ENCODE assay signal across 20 cellular contexts in genomic region chr1:193932979-193933378, GRCh38.
DNase-seq lines count a peak whose midpoint lies in the region; ATAC-seq, FAIRE-seq and TF ChIP-seq lines count a peak whose summit lies in the region.
"Had no signal": no experiment of that assay in that cellular context is flagged by ENCODE, and none has a peak within 500 bp of the region (broad histone marks: within the 10 kb centered on the region; RNA-seq: fewer than 3 reads in every experiment).

No MANE protein-coding gene starts in this region.

- H3K79me2 ChIP-seq in HepG2 (ENCODE audit: insufficient read depth, low read length): no peaks in the 10 kb centered on the region

- BruUV-seq in HepG2 (replicated peaks; lab: Mats Ljungman, UMichigan): no TSS peak

- POLR2A ChIA-PET in HepG2 (lab: Yijun Ruan, JAX): no interaction called here

- 51% methylated on average over 2 of the region's 2 CpGs for WGBS in liver
- 0% methylated on average over 2 of the region's 2 CpGs for WGBS in HepG2 (ENCODE audit: low lambda C conversion rate)
- whole genome bisulfite sequencing in right lobe of liver (ENCODE audit: insufficient coverage, low coverage, low lambda C conversion rate, missing lambda C conversion rate): 23% methylated on average over 2 of the region's 2 CpGs
- WGBS in thyroid gland, 2 donors: 89 to 98% methylated on average over 2 of the region's 2 CpGs

- no peak overlapping the region for H2AFZ ChIP-seq in HepG2 (ENCODE audit: low read length)

- H4K20me1 ChIP-seq in HepG2 (ENCODE audit: insufficient read depth, low read length): no peaks in the 10 kb centered on the region
- H4K20me1 ChIP-seq: BLaER1 treated with 17β-estradiol and CSF1 and Interleukin-3, amounts not matched to agents 10 nM and 100 nM had no signal

- no peak overlapping the region for H3K4me3 ChIP-seq in liver (ENCODE audit: low read depth in 1 of 3, low read length in 3 of 3)
- no peak overlapping the region for H3K4me3 ChIP-seq in HepG2 (replicated peaks in 1 of 3; ENCODE audit: insufficient read depth in 1 of 3, low read depth in 2 of 3, low read length in 3 of 3)
- no peak overlapping the region for H3K4me3 ChIP-seq in right lobe of liver
- H3K4me3 ChIP-seq in thyroid gland (replicated peaks in 1 of 3): no peak overlapping the region
- H3K4me3 ChIP-seq: A549; BLaER1 treated with 17β-estradiol and CSF1 and Interleukin-3, amounts not matched to agents 10 nM and 100 nM had no signal

- DNase-seq in HepG2 (ENCODE audit: low spot score): no peak
- DNase-seq in right lobe of liver: no peak
- DNase-seq in thyroid gland: no peak
- no peak for DNase-seq in ureter (ENCODE audit: low spot score)
- DNase-seq: AML-193; Caco-2; Calu3; CD4-positive, alpha-beta T cell; CD8-positive, alpha-beta T cell; DMS79 treated with DMSO at 0.1 percent for 48 hours; GF-D8 had no signal

- intact Hi-C loops in HepG2 (cut with micrococcal nuclease; ENCODE audit: unreplicated experiment) (no loop called here), right lobe of liver (cut with DNase I) (no loop called here), thyroid gland (cut with DNase I) (no loop called here)

- TF ChIP-seq RAD21 in liver (IDR thresholded peaks at IDR 0.05) (peak; percentile 36 to 38), HepG2 (CRISPR knock-in tag; IDR thresholded peaks at IDR 0.05) (no peak)

- H3K36me3 ChIP-seq in liver (ENCODE audit: control insufficient read depth in 4 of 4, insufficient read depth in 3 of 4, low read depth in 1 of 4, low read length in 3 of 4) (no peaks in the 10 kb centered on the region), HepG2 (replicated peaks in 1 of 2; ENCODE audit: control insufficient read depth in 1 of 2, insufficient read depth in 2 of 2, low read length in 2 of 2) (no peaks in the 10 kb centered on the region), right lobe of liver (no peaks in the 10 kb centered on the region), thyroid gland (no peaks in the 10 kb centered on the region)
- H3K36me3 ChIP-seq: BLaER1 treated with 17β-estradiol and CSF1 and Interleukin-3, amounts not matched to agents 10 nM and 100 nM had no signal

- in situ Hi-C loops in HepG2 (cut with HindIII; ENCODE audit: extremely low pct_ligation_motif_present, low pct_unique_long_range_greater_than_20kb): no loop called here

- TF ChIP-seq POLR2A in HepG2 (IDR thresholded peaks at IDR 0.05; ENCODE audit: insufficient read depth in 1 of 2, low read depth in 2 of 2, low read length in 2 of 2): no peak
- no peak for TF ChIP-seq POLR2A in right lobe of liver (IDR thresholded peaks at IDR 0.05)
- no peak for TF ChIP-seq POLR2A in thyroid gland (IDR thresholded peaks at IDR 0.05)

- no peak for FAIRE-seq in HepG2 (lab: Jason Lieb, UNC)
- FAIRE-seq: A549, D721Med, G401.6, GM12891, GM19239 had no signal

- TF ChIP-seq CTCF in liver (IDR thresholded peaks at IDR 0.05; ENCODE audit: low read depth, low read length, missing input control) (no peak), HepG2 (CRISPR knock-in tag; IDR thresholded peaks at IDR 0.05) (no peak), right lobe of liver (IDR thresholded peaks at IDR 0.05) (no peak), thyroid gland (IDR thresholded peaks at IDR 0.05) (no peak)

- TF ChIP-seq EP300 in HepG2 (IDR thresholded peaks at IDR 0.05; ENCODE audit: low read depth in 2 of 2, low read length in 2 of 2): no peak
- TF ChIP-seq EP300 in HepG2 (CRISPR knock-in tag; IDR thresholded peaks at IDR 0.05; ENCODE audit: borderline replicate concordance): no peak

- ATAC-seq in HepG2: no peak
- peak; percentile 71 to 89 (median 80) for ATAC-seq in right lobe of liver
- ATAC-seq: A549; CD8-positive, alpha-beta T cell had no signal

- H3K9me3 ChIP-seq in liver (ENCODE audit: control insufficient read depth in 4 of 4, low read length in 3 of 4) (peaks cover 0 to 1% (median 0%) of the 10 kb centered on the region in 4 donors), HepG2 (ENCODE audit: low read length) (no peaks in the 10 kb centered on the region; the same call in 1 of the 2 replicates), right lobe of liver (peaks cover 0 to 3% (median 0%) of the 10 kb centered on the region in 4 donors), thyroid gland (no peaks in the 10 kb centered on the region)
- H3K9me3 ChIP-seq: A549 had no signal

- H3K4me1 ChIP-seq in liver (ENCODE audit: control insufficient read depth in 4 of 4, insufficient read depth in 4 of 4, low read length in 3 of 4) (peaks cover 1 to 9% (median 5%) of the 10 kb centered on the region in 4 donors), HepG2 (ENCODE audit: insufficient read depth, low read length) (no peaks in the 10 kb centered on the region), right lobe of liver (peaks cover 0 to 16% (median 7%) of the 10 kb centered on the region in 4 donors), thyroid gland (no peaks in the 10 kb centered on the region)
- H3K4me1 ChIP-seq: A549; BLaER1 treated with 17β-estradiol and CSF1 and Interleukin-3, amounts not matched to agents 10 nM and 100 nM; Caco-2 had no signal

- H3K27me3 ChIP-seq in liver (ENCODE audit: control insufficient read depth in 4 of 4, insufficient read depth in 4 of 4, low read length in 3 of 4): no peaks in the 10 kb centered on the region
- H3K27me3 ChIP-seq in HepG2 (ENCODE audit: control insufficient read depth in 1 of 2, insufficient read depth in 2 of 2, low read length in 2 of 2): no peaks in the 10 kb centered on the region; a peak in 1 of 5 replicates
- no peaks in the 10 kb centered on the region for H3K27me3 ChIP-seq in right lobe of liver
- no peaks in the 10 kb centered on the region for H3K27me3 ChIP-seq in thyroid gland
- H3K27me3 ChIP-seq: BLaER1 treated with 17β-estradiol and CSF1 and Interleukin-3, amounts not matched to agents 10 nM and 100 nM had no signal

- no peak overlapping the region for H3K4me2 ChIP-seq in HepG2 (ENCODE audit: low read depth, low read length)
- H3K4me2 ChIP-seq: A549; BLaER1 treated with 17β-estradiol and CSF1 and Interleukin-3, amounts not matched to agents 10 nM and 100 nM had no signal

- H3K27ac ChIP-seq in liver (ENCODE audit: low read depth in 1 of 2, low read length in 2 of 2) (no peak overlapping the region), HepG2 (ENCODE audit: extremely low read length, insufficient read depth, low read length) (no peak overlapping the region), right lobe of liver (peak overlapping the region in 1 of 3 donors; percentile 33), thyroid gland (no peak overlapping the region)
- H3K27ac ChIP-seq: 22Rv1; A549; BLaER1 treated with 17β-estradiol and CSF1 and Interleukin-3, amounts not matched to agents 10 nM and 100 nM; C4-2B had no signal

- no peak overlapping the region for H3K9ac ChIP-seq in liver (ENCODE audit: low read depth in 1 of 2, low read length in 2 of 2)
- H3K9ac ChIP-seq in HepG2 (ENCODE audit: insufficient read depth, low read depth, low read length): no peak overlapping the region
- H3K9ac ChIP-seq: BLaER1 treated with 17β-estradiol and CSF1 and Interleukin-3, amounts not matched to agents 10 nM and 100 nM had no signal

- CTCF ChIA-PET in HepG2 (lab: Yijun Ruan, JAX; ENCODE audit: low intra/inter-chr PET ratio, low total read pairs): no interaction called here

TF ChIP-seq in liver, 16 proteins besides CTCF, POLR2A, EP300 and RAD21 (continues in another document):
- TF ChIP-seq RXRA (IDR thresholded peaks at IDR 0.05) (peak; percentile 73 to 76), TAF1 (conservative IDR thresholded peaks at IDR 0.05) (no peak)

TF ChIP-seq in HepG2, 621 proteins besides CTCF, POLR2A, EP300 and RAD21:
- TF ChIP-seq AFF4 (CRISPR knock-in tag; IDR thresholded peaks at IDR 0.05) (no peak), SRF (IDR thresholded peaks at IDR 0.05; ENCODE audit: low read depth, low read length) (no peak), ONECUT2 (CRISPR knock-in tag; IDR thresholded peaks at IDR 0.05) (no peak), ZNF75D (CRISPR knock-in tag; IDR thresholded peaks at IDR 0.05; ENCODE audit: borderline replicate concordance) (no peak)
TF ChIP-seq in HepG2: peak in this region for 0.
